ENCODE assay signal across 1 cellular context in the genomic region with DNA sequence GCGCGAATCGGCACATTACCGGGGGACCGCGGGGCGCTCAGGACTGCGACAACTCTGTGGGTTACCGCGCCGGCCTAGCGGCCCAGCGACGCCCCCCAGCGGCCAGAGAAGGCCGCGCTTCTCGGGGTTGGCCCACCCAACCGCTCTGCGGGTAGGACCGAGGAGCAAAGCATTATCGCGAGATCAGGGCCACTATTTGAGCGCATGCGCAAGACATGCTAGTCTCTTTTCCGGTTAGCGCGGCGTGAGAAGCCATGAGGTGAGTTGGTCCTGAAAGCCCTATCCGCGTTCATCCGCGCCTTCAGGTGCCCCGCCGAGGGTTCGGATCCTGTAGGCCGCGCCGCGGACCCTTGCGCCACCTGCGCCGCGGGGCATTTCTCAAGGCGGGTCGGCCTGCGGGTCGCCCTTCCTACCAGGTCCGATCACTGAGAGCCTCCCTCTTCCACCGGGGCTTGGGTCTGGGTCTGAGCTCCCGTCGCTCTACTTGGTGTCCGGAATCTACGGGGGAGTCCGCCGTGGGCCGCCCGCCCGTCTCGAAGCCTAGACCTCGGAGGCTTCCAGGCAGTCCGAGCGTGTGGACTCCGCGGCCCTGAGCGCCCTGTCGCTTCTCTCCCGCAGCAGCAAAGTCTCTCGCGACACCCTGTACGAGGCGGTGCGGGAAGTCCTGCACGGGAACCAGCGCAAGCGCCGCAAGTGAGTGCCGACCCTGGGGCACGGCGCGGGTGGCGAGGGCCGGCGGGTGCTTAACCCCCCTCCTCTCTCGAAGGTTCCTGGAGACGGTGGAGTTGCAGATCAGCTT.
TF ChIP-seq lines count a peak whose summit lies in the region.

RPL10A (plus strand) TSS at position 221 of the 799 bp plus-strand sequence; CDS start at position 255, 34 bp downstream.

TF ChIP-seq in K562, 482 proteins besides CTCF, POLR2A, EP300 and RAD21 (continued from another document):
- peak; percentile 48; the same call in 1 of the 2 replicates for TF ChIP-seq ZNF583 (CRISPR knock-in tag; IDR thresholded peaks at IDR 0.05)
- TF ChIP-seq GTF2E2 (tag; IDR thresholded peaks at IDR 0.05) = peak; percentile 95
- TF ChIP-seq, protein P1, sequence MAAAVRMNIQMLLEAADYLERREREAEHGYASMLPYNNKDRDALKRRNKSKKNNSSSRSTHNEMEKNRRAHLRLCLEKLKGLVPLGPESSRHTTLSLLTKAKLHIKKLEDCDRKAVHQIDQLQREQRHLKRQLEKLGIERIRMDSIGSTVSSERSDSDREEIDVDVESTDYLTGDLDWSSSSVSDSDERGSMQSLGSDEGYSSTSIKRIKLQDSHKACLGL (CRISPR knock-in tag; IDR thresholded peaks at IDR 0.05; ENCODE audit: borderline replicate concordance, poor library complexity, severe bottlenecking) = peak; percentile 96
- peak; percentile 87 for TF ChIP-seq ELF1 (tag; IDR thresholded peaks at IDR 0.05)
- no peak for TF ChIP-seq NFATC3 (IDR thresholded peaks at IDR 0.05)
- TF ChIP-seq FOS (IDR thresholded peaks at IDR 0.05; ENCODE audit: extremely low read depth, insufficient read length) = no peak
- TF ChIP-seq NELFE (IDR thresholded peaks at IDR 0.05; ENCODE audit: insufficient read depth, insufficient read length) = peak; percentile 76
- no peak for TF ChIP-seq ZNF717 (CRISPR knock-in tag; IDR thresholded peaks at IDR 0.05)
- peak; percentile 75 for TF ChIP-seq NCOR1 (IDR thresholded peaks at IDR 0.05)
- TF ChIP-seq TAF9B (IDR thresholded peaks at IDR 0.05; ENCODE audit: partially characterized antibody) = peak; percentile 99
- peak; percentile 93 for TF ChIP-seq SMC3 (conservative IDR thresholded peaks at IDR 0.05; ENCODE audit: insufficient read depth, low read depth, low read length)
- TF ChIP-seq ARID4B (CRISPR knock-in tag; IDR thresholded peaks at IDR 0.05) = peak; percentile 82
- peak; percentile 74; the same call in 1 of the 2 replicates for TF ChIP-seq SAFB (IDR thresholded peaks at IDR 0.05; ENCODE audit: borderline replicate concordance, low read depth, low read length)
- peak; percentile 70; the same call in 1 of the 2 replicates for TF ChIP-seq CREM (IDR thresholded peaks at IDR 0.05; ENCODE audit: low read depth)
- TF ChIP-seq MTA3 (IDR thresholded peaks at IDR 0.05; ENCODE audit: borderline replicate concordance) = peak; percentile 97
- TF ChIP-seq TAF7 (tag; IDR thresholded peaks at IDR 0.05) = peak; percentile 100
- TF ChIP-seq POLR2AphosphoS2 (IDR thresholded peaks at IDR 0.05; ENCODE audit: low read length) = peak; percentile 92; the same call in 1 of the 2 replicates
- no peak for TF ChIP-seq ZC3H8 (IDR thresholded peaks at IDR 0.05)
- TF ChIP-seq HDAC3 (IDR thresholded peaks at IDR 0.05; ENCODE audit: borderline replicate concordance, partially characterized antibody) = peak; percentile 86
- no peak for TF ChIP-seq NCOA6 (IDR thresholded peaks at IDR 0.05)
- TF ChIP-seq HCFC1 (IDR thresholded peaks at IDR 0.05; ENCODE audit: low read depth, low read length) = peak; percentile 40; the same call in 1 of the 2 replicates
- TF ChIP-seq ZFX (CRISPR knock-in tag; IDR thresholded peaks at IDR 0.05) = peak; percentile 95
- TF ChIP-seq MAFF (IDR thresholded peaks at IDR 0.05; ENCODE audit: low read length) = peak; percentile 92
- TF ChIP-seq, protein P2, sequence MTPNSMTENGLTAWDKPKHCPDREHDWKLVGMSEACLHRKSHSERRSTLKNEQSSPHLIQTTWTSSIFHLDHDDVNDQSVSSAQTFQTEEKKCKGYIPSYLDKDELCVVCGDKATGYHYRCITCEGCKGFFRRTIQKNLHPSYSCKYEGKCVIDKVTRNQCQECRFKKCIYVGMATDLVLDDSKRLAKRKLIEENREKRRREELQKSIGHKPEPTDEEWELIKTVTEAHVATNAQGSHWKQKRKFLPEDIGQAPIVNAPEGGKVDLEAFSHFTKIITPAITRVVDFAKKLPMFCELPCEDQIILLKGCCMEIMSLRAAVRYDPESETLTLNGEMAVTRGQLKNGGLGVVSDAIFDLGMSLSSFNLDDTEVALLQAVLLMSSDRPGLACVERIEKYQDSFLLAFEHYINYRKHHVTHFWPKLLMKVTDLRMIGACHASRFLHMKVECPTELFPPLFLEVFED (CRISPR knock-in tag; conservative IDR thresholded peaks at IDR 0.05) = peak; percentile 86
- peak; percentile 98 for TF ChIP-seq ZHX1 (conservative IDR thresholded peaks at IDR 0.05; ENCODE audit: low read length)
